Comparison of ENCODE assay signal across 10 cellular contexts in genomic region chr9:95552814-95553546, GRCh38. TPM values are rescaled to one million over a fixed set of nuclear protein-coding genes. Genes with fewer than 3 reads are reported as not detected.
DNase-seq lines count a peak whose midpoint lies in the region; ATAC-seq and TF ChIP-seq lines count a peak whose summit lies in the region.
"Had no signal": no experiment of that assay in that cellular context is flagged by ENCODE, and none has a peak within 500 bp of the region (broad histone marks: within the 10 kb centered on the region; RNA-seq: fewer than 3 reads in every experiment).

No MANE protein-coding gene starts in this region.

- no peak for TF ChIP-seq EP300 in gastroesophageal sphincter (IDR thresholded peaks at IDR 0.05)

- H3K4me1 Mint-ChIP-seq in CD4-positive, CD25-positive, alpha-beta regulatory T cell, result peaks cover 0 to 5% (median 2%) of the 10 kb centered on the region in 4 donors

- no peak for TF ChIP-seq POLR2A in gastroesophageal sphincter (IDR thresholded peaks at IDR 0.05)

- TF ChIP-seq CTCF in gastroesophageal sphincter (IDR thresholded peaks at IDR 0.05) (no peak), omental fat pad (IDR thresholded peaks at IDR 0.05) (no peak)

- peak in 1 of 3 donors; percentile 24 for DNase-seq in CD4-positive, CD25-positive, alpha-beta regulatory T cell
- DNase-seq in activated CD8-positive, alpha-beta memory T cell treated with anti-CD3 and anti-CD28 coated beads, Interleukin-2, amount 50 U/mL, for 4 hours, result peak; percentile 26
- DNase-seq in omental fat pad (ENCODE audit: low spot score) (peak; percentile 30), NCI-H1105 treated with DMSO at 0.1 percent for 48 hours (lab: John Stamatoyannopoulos, UW) (no peak)

- WGBS in gastroesophageal sphincter (ENCODE audit: low coverage in 1 of 2), 2 donors, result 43 to 100% methylated on average over 1 to 23 of the region's 43 CpGs

- H3K27ac Mint-ChIP-seq in CD4-positive, CD25-positive, alpha-beta regulatory T cell, result peak overlapping the region in 2 of 3 donors; percentile 22 to 45

- H3K9me3 ChIP-seq in CD4-positive, CD25-positive, alpha-beta regulatory T cell (ENCODE audit: control insufficient read depth in 2 of 2, low read length in 2 of 2), result no peaks in the 10 kb centered on the region
- H3K9me3 ChIP-seq in gastroesophageal sphincter, result peaks cover 0 to 8% (median 0%) of the 10 kb centered on the region in 3 donors
- H3K9me3 ChIP-seq: neutrophil had no signal

- peaks cover 0 to 2% (median 0%) of the 10 kb centered on the region in 7 donors for H3K9me3 Mint-ChIP-seq in CD4-positive, CD25-positive, alpha-beta regulatory T cell

- H3K27me3 Mint-ChIP-seq in CD4-positive, CD25-positive, alpha-beta regulatory T cell, result peaks cover 42% of the 10 kb centered on the region

- H3K27me3 ChIP-seq in CD4-positive, CD25-positive, alpha-beta regulatory T cell (ENCODE audit: control insufficient read depth, insufficient read depth, low read length), result peaks cover 3% of the 10 kb centered on the region
- peaks cover 37% of the 10 kb centered on the region for H3K27me3 ChIP-seq in gastroesophageal sphincter

- H3K4me1 ChIP-seq in CD4-positive, CD25-positive, alpha-beta regulatory T cell (ENCODE audit: control insufficient read depth, insufficient read depth, low read length, poor library complexity, severe bottlenecking), result peaks cover 3% of the 10 kb centered on the region
- peaks cover 0 to 6% (median 0%) of the 10 kb centered on the region in 3 donors for H3K4me1 ChIP-seq in gastroesophageal sphincter

- peak overlapping the region in 2 of 4 donors; percentile 7 to 18 for H3K4me3 Mint-ChIP-seq in CD4-positive, CD25-positive, alpha-beta regulatory T cell

- H3K36me3 ChIP-seq in CD4-positive, CD25-positive, alpha-beta regulatory T cell (ENCODE audit: control insufficient read depth, insufficient read depth, low read length), result no peaks in the 10 kb centered on the region
- no peaks in the 10 kb centered on the region for H3K36me3 ChIP-seq in gastroesophageal sphincter
- H3K36me3 ChIP-seq: neutrophil had no signal

- no peak overlapping the region for H3K4me3 ChIP-seq in CD4-positive, CD25-positive, alpha-beta regulatory T cell (ENCODE audit: low read depth, low read length)
- peak overlapping the region in 1 of 2 donors; percentile 28 for H3K4me3 ChIP-seq in gastroesophageal sphincter

- ATAC-seq in CD4-positive, CD25-positive, alpha-beta regulatory T cell (ENCODE audit: low read depth in 2 of 2), result peak in 1 of 2 donors; percentile 31
- ATAC-seq in gastroesophageal sphincter (peak; percentile 65), omental fat pad (ENCODE audit: low FRiP score) (peak; percentile 52), GM18909 (IDR thresholded peaks at IDR 0.05; ENCODE audit: poor library complexity, unreplicated experiment) (no peak), HG03442 (IDR thresholded peaks at IDR 0.05; ENCODE audit: unreplicated experiment) (no peak), GM18498 (IDR thresholded peaks at IDR 0.05; ENCODE audit: unreplicated experiment) (no peak)

- no peak overlapping the region for H3K27ac ChIP-seq in CD4-positive, CD25-positive, alpha-beta regulatory T cell (ENCODE audit: insufficient read depth, low read length, poor library complexity, severe bottlenecking)
- no peak overlapping the region for H3K27ac ChIP-seq in gastroesophageal sphincter
- H3K27ac ChIP-seq: KMS-11, neutrophil had no signal

- no peaks in the 10 kb centered on the region for H3K36me3 Mint-ChIP-seq in CD4-positive, CD25-positive, alpha-beta regulatory T cell

RNA-seq across cellular contexts. Expression of gene PTCH1, which starts 36.2 kb away (rescaled TPM):
- 11.8 TPM for total RNA-seq in CD4-positive, CD25-positive, alpha-beta regulatory T cell
- polyA plus RNA-seq in CD4-positive, CD25-positive, alpha-beta regulatory T cell, result 10 to 100 TPM in 1 of 4 donors, 1 to 10 TPM in 3; 3.5 to 10.6 (median 6.0) TPM
- total RNA-seq in gastroesophageal sphincter (10 to 100 TPM; 12.5 to 20.3 (median 15.5) TPM), omental fat pad (10 to 100 TPM in 1 of 4 donors, 1 to 10 TPM in 3; 3.1 to 14.2 (median 7.9) TPM)

Comparison
In these comparisons a context has a peak if more than half of its experiments do, and no peak if none do; other contexts are left out.
1. ATAC-seq: peak in gastroesophageal sphincter (single experiment) and omental fat pad (single experiment); none in GM18909 (single experiment), HG03442 (single experiment) and GM18498 (single experiment).